2 cellular contexts compared by ENCODE assay signal in the genomic region with DNA sequence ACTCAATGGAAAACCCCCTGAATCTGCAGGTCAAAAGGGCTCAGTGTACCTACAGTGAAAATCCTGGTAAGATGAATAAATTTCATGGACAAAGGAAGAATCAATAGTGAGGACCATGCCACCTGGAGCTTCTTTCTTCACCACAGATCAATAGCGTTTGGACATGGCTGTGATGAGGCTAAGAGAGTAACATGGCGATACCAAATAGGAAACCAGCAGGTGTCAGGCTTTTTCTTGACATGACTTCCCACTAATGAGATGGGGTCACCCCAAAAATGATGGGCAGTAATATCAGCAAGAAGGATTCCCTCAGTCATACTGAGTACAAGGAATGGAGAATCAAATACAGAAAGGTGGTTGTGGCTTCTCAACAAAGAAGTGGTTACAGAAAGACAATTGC.
TF ChIP-seq lines count a peak whose summit lies in the region.

No MANE protein-coding gene starts in this region.

TF ChIP-seq in GM23338, 12 proteins besides CTCF, POLR2A, EP300 and RAD21 (continues in another document):
- TF ChIP-seq NANOG (IDR thresholded peaks at IDR 0.05; ENCODE audit: borderline replicate concordance): no peak
- no peak for TF ChIP-seq ZNF331 (CRISPR knock-in tag; IDR thresholded peaks at IDR 0.05; ENCODE audit: low read depth)
- TF ChIP-seq, protein P1, sequence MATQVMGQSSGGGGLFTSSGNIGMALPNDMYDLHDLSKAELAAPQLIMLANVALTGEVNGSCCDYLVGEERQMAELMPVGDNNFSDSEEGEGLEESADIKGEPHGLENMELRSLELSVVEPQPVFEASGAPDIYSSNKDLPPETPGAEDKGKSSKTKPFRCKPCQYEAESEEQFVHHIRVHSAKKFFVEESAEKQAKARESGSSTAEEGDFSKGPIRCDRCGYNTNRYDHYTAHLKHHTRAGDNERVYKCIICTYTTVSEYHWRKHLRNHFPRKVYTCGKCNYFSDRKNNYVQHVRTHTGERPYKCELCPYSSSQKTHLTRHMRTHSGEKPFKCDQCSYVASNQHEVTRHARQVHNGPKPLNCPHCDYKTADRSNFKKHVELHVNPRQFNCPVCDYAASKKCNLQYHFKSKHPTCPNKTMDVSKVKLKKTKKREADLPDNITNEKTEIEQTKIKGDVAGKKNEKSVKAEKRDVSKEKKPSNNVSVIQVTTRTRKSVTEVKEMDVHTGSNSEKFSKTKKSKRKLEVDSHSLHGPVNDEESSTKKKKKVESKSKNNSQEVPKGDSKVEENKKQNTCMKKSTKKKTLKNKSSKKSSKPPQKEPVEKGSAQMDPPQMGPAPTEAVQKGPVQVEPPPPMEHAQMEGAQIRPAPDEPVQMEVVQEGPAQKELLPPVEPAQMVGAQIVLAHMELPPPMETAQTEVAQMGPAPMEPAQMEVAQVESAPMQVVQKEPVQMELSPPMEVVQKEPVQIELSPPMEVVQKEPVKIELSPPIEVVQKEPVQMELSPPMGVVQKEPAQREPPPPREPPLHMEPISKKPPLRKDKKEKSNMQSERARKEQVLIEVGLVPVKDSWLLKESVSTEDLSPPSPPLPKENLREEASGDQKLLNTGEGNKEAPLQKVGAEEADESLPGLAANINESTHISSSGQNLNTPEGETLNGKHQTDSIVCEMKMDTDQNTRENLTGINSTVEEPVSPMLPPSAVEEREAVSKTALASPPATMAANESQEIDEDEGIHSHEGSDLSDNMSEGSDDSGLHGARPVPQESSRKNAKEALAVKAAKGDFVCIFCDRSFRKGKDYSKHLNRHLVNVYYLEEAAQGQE (IDR thresholded peaks at IDR 0.05; ENCODE audit: unreplicated experiment): no peak
- TF ChIP-seq EZH2phosphoT487 (IDR thresholded peaks at IDR 0.05; ENCODE audit: unreplicated experiment): no peak
- no peak for TF ChIP-seq EZH2 (IDR thresholded peaks at IDR 0.05; ENCODE audit: low read depth, unreplicated experiment)
- no peak for TF ChIP-seq ZNF114 (CRISPR knock-in tag; IDR thresholded peaks at IDR 0.05)
- TF ChIP-seq JUNB (IDR thresholded peaks at IDR 0.05; ENCODE audit: unreplicated experiment): no peak
- TF ChIP-seq, protein P2, sequence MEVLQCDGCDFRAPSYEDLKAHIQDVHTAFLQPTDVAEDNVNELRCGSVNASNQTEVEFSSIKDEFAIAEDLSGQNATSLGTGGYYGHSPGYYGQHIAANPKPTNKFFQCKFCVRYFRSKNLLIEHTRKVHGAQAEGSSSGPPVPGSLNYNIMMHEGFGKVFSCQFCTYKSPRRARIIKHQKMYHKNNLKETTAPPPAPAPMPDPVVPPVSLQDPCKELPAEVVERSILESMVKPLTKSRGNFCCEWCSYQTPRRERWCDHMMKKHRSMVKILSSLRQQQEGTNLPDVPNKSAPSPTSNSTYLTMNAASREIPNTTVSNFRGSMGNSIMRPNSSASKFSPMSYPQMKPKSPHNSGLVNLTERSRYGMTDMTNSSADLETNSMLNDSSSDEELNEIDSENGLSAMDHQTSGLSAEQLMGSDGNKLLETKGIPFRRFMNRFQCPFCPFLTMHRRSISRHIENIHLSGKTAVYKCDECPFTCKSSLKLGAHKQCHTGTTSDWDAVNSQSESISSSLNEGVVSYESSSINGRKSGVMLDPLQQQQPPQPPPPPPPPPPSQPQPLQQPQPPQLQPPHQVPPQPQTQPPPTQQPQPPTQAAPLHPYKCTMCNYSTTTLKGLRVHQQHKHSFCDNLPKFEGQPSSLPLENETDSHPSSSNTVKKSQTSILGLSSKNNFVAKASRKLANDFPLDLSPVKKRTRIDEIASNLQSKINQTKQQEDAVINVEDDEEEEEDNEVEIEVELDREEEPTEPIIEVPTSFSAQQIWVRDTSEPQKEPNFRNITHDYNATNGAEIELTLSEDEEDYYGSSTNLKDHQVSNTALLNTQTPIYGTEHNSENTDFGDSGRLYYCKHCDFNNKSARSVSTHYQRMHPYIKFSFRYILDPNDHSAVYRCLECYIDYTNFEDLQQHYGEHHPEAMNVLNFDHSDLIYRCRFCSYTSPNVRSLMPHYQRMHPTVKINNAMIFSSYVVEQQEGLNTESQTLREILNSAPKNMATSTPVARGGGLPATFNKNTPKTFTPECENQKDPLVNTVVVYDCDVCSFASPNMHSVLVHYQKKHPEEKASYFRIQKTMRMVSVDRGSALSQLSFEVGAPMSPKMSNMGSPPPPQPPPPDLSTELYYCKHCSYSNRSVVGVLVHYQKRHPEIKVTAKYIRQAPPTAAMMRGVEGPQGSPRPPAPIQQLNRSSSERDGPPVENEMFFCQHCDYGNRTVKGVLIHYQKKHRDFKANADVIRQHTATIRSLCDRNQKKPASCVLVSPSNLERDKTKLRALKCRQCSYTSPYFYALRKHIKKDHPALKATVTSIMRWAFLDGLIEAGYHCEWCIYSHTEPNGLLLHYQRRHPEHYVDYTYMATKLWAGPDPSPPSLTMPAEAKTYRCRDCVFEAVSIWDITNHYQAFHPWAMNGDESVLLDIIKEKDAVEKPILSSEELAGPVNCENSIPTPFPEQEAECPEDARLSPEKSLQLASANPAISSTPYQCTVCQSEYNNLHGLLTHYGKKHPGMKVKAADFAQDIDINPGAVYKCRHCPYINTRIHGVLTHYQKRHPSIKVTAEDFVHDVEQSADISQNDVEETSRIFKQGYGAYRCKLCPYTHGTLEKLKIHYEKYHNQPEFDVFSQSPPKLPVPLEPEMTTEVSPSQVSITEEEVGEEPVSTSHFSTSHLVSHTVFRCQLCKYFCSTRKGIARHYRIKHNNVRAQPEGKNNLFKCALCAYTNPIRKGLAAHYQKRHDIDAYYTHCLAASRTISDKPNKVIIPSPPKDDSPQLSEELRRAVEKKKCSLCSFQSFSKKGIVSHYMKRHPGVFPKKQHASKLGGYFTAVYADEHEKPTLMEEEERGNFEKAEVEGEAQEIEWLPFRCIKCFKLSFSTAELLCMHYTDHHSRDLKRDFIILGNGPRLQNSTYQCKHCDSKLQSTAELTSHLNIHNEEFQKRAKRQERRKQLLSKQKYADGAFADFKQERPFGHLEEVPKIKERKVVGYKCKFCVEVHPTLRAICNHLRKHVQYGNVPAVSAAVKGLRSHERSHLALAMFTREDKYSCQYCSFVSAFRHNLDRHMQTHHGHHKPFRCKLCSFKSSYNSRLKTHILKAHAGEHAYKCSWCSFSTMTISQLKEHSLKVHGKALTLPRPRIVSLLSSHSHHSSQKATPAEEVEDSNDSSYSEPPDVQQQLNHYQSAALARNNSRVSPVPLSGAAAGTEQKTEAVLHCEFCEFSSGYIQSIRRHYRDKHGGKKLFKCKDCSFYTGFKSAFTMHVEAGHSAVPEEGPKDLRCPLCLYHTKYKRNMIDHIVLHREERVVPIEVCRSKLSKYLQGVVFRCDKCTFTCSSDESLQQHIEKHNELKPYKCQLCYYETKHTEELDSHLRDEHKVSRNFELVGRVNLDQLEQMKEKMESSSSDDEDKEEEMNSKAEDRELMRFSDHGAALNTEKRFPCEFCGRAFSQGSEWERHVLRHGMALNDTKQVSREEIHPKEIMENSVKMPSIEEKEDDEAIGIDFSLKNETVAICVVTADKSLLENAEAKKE (CRISPR knock-in tag; IDR thresholded peaks at IDR 0.05): no peak
- TF ChIP-seq STAT1 (IDR thresholded peaks at IDR 0.05; ENCODE audit: unreplicated experiment): no peak
- TF ChIP-seq, protein P3, sequence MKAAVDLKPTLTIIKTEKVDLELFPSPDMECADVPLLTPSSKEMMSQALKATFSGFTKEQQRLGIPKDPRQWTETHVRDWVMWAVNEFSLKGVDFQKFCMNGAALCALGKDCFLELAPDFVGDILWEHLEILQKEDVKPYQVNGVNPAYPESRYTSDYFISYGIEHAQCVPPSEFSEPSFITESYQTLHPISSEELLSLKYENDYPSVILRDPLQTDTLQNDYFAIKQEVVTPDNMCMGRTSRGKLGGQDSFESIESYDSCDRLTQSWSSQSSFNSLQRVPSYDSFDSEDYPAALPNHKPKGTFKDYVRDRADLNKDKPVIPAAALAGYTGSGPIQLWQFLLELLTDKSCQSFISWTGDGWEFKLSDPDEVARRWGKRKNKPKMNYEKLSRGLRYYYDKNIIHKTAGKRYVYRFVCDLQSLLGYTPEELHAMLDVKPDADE (IDR thresholded peaks at IDR 0.05): no peak

TF ChIP-seq in H1, 55 proteins besides CTCF, POLR2A, EP300 and RAD21:
- no peak for TF ChIP-seq ZNF274 (IDR thresholded peaks at IDR 0.05; ENCODE audit: borderline replicate concordance, extremely low read depth, low read length)
- no peak for TF ChIP-seq EZH2 (IDR thresholded peaks at IDR 0.05; ENCODE audit: low read depth, low read length, severe bottlenecking)
- no peak for TF ChIP-seq BCL11A (IDR thresholded peaks at IDR 0.05; ENCODE audit: low read depth in 2 of 2, low read length in 2 of 2)
- no peak for TF ChIP-seq BACH1 (IDR thresholded peaks at IDR 0.05; ENCODE audit: low read length)
- no peak for TF ChIP-seq CBX8 (IDR thresholded peaks at IDR 0.05; ENCODE audit: borderline replicate concordance, low read depth, low read length)
- no peak for TF ChIP-seq SP1 (IDR thresholded peaks at IDR 0.05; ENCODE audit: low read depth, low read length)
- TF ChIP-seq, protein P4, sequence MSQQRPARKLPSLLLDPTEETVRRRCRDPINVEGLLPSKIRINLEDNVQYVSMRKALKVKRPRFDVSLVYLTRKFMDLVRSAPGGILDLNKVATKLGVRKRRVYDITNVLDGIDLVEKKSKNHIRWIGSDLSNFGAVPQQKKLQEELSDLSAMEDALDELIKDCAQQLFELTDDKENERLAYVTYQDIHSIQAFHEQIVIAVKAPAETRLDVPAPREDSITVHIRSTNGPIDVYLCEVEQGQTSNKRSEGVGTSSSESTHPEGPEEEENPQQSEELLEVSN (IDR thresholded peaks at IDR 0.05): no peak
- TF ChIP-seq TAF1 (IDR thresholded peaks at IDR 0.05; ENCODE audit: low read depth, low read length): no peak
- no peak for TF ChIP-seq CEBPB (IDR thresholded peaks at IDR 0.05; ENCODE audit: low read depth, low read length)
- TF ChIP-seq SRF (IDR thresholded peaks at IDR 0.05; ENCODE audit: low read depth, low read length): no peak
- TF ChIP-seq EGR1 (IDR thresholded peaks at IDR 0.05; ENCODE audit: borderline replicate concordance, low read depth, low read length): no peak
- no peak for TF ChIP-seq SUZ12 (IDR thresholded peaks at IDR 0.05; ENCODE audit: low read length)
- TF ChIP-seq POLR2AphosphoS5 (IDR thresholded peaks at IDR 0.05; ENCODE audit: low read depth, low read length): no peak
